1 cellular context compared by ENCODE assay signal in genomic region chr3:12648384-12648959, GRCh38.
A peak's percentile ranks its signal among the peaks of the same experiment; 100 is the strongest.
TF ChIP-seq lines count a peak whose summit lies in the region.

No MANE protein-coding gene starts in this region.

TF ChIP-seq in GM12878, 131 proteins besides CTCF, POLR2A, EP300 and RAD21 (continued from another document and continues in another):
- no peak for TF ChIP-seq NKRF (conservative IDR thresholded peaks at IDR 0.05)
- TF ChIP-seq CEBPZ (IDR thresholded peaks at IDR 0.05; ENCODE audit: low read depth, low read length), result no peak
- TF ChIP-seq TAF1 (IDR thresholded peaks at IDR 0.05; ENCODE audit: borderline replicate concordance, low read depth, low read length), result no peak
- TF ChIP-seq KDM1A (IDR thresholded peaks at IDR 0.05; ENCODE audit: borderline replicate concordance), result no peak
- TF ChIP-seq TCF3 (IDR thresholded peaks at IDR 0.05; ENCODE audit: borderline replicate concordance, insufficient read depth, low read depth, low read length), result peak; percentile 70; the same call in 1 of the 2 replicates
- peak; percentile 82 for TF ChIP-seq RELB (IDR thresholded peaks at IDR 0.05; ENCODE audit: low read depth)
- peak; percentile 63 for TF ChIP-seq PBX3 (IDR thresholded peaks at IDR 0.05; ENCODE audit: insufficient replicate concordance, low read depth, low read length)
- no peak for TF ChIP-seq TARDBP (IDR thresholded peaks at IDR 0.05; ENCODE audit: borderline replicate concordance)
- TF ChIP-seq CBFB (IDR thresholded peaks at IDR 0.05; ENCODE audit: low read depth), result no peak
- TF ChIP-seq GABPA (IDR thresholded peaks at IDR 0.05; ENCODE audit: low read depth), result 0 out of 2 replicates have a peak, but pooled peaks have one; percentile 37
- no peak; the same call in 1 of the 2 replicates for TF ChIP-seq JUNB (IDR thresholded peaks at IDR 0.05)
- TF ChIP-seq ZNF217 (IDR thresholded peaks at IDR 0.05), result peak; percentile 21; the same call in 1 of the 2 replicates
- no peak for TF ChIP-seq MXI1 (IDR thresholded peaks at IDR 0.05; ENCODE audit: low read depth, low read length)
- TF ChIP-seq EED (IDR thresholded peaks at IDR 0.05; ENCODE audit: low read depth), result peak; percentile 72
- TF ChIP-seq CREB1 (IDR thresholded peaks at IDR 0.05; ENCODE audit: low read depth), result no peak
- no peak for TF ChIP-seq SMAD1 (IDR thresholded peaks at IDR 0.05; ENCODE audit: low read depth, partially characterized antibody)
- TF ChIP-seq MTA3 (IDR thresholded peaks at IDR 0.05; ENCODE audit: borderline replicate concordance, low read length), result peak; percentile 43; the same call in 1 of the 2 replicates
- TF ChIP-seq CBX3 (IDR thresholded peaks at IDR 0.05; ENCODE audit: borderline replicate concordance, low read depth), result no peak
- TF ChIP-seq RELA (IDR thresholded peaks at IDR 0.05; ENCODE audit: borderline replicate concordance, partially characterized antibody), result no peak
- TF ChIP-seq IKZF2 (IDR thresholded peaks at IDR 0.05), result peak; percentile 90 to 91
- TF ChIP-seq ZBTB40 (IDR thresholded peaks at IDR 0.05; ENCODE audit: borderline replicate concordance), result no peak
- no peak for TF ChIP-seq RBBP5 (conservative IDR thresholded peaks at IDR 0.05)
- TF ChIP-seq MYB (IDR thresholded peaks at IDR 0.05; ENCODE audit: borderline replicate concordance, low read depth, low read length), result no peak
- no peak for TF ChIP-seq SREBF2 (IDR thresholded peaks at IDR 0.05; ENCODE audit: low read length)
- TF ChIP-seq PML (IDR thresholded peaks at IDR 0.05; ENCODE audit: low read length), result no peak
- peak; percentile 47; the same call in 1 of the 2 replicates for TF ChIP-seq TCF12 (IDR thresholded peaks at IDR 0.05; ENCODE audit: low read depth, low read length)
- TF ChIP-seq ZNF207 (IDR thresholded peaks at IDR 0.05; ENCODE audit: borderline replicate concordance), result 0 out of 2 replicates have a peak, but pooled peaks have one; percentile 64
- peak; percentile 93 for TF ChIP-seq PKNOX1 (IDR thresholded peaks at IDR 0.05)
- no peak for TF ChIP-seq EGR1 (IDR thresholded peaks at IDR 0.05; ENCODE audit: borderline replicate concordance in 1 of 2, low read depth in 2 of 2, low read length in 2 of 2)
- 0 out of 2 replicates have a peak, but pooled peaks have one; percentile 29 for TF ChIP-seq NBN (IDR thresholded peaks at IDR 0.05)
- TF ChIP-seq TCF7 (IDR thresholded peaks at IDR 0.05; ENCODE audit: borderline replicate concordance), result no peak
- TF ChIP-seq BCL11A (IDR thresholded peaks at IDR 0.05; ENCODE audit: low read depth, low read length), result 0 out of 2 replicates have a peak, but pooled peaks have one; percentile 26
- no peak for TF ChIP-seq CBX5 (IDR thresholded peaks at IDR 0.05; ENCODE audit: low read depth)
- TF ChIP-seq MLLT1 (IDR thresholded peaks at IDR 0.05), result peak; percentile 74
- no peak for TF ChIP-seq FOS (IDR thresholded peaks at IDR 0.05; ENCODE audit: borderline replicate concordance, extremely low read depth, insufficient read length)
- TF ChIP-seq ZBTB11 (CRISPR knock-in tag; IDR thresholded peaks at IDR 0.05), result no peak
- TF ChIP-seq LARP7 (IDR thresholded peaks at IDR 0.05), result no peak
- no peak for TF ChIP-seq RFX5 (IDR thresholded peaks at IDR 0.05; ENCODE audit: low read depth, low read length)
- no peak for TF ChIP-seq SIX5 (IDR thresholded peaks at IDR 0.05; ENCODE audit: low read depth, low read length, severe bottlenecking)
- no peak for TF ChIP-seq CHD4 (IDR thresholded peaks at IDR 0.05)
- TF ChIP-seq MYC (IDR thresholded peaks at IDR 0.05; ENCODE audit: insufficient read depth, insufficient read length, insufficient replicate concordance, low read length, severe bottlenecking), result no peak
- TF ChIP-seq SREBF1 (IDR thresholded peaks at IDR 0.05; ENCODE audit: low read length), result no peak
